ENCODE assay signal across 8 cellular contexts in genomic region chr2:230713331-230714121, GRCh38. TPM values are rescaled to one million over a fixed set of nuclear protein-coding genes. Genes with fewer than 3 reads are reported as not detected.
DNase-seq lines count a peak whose midpoint lies in the region; ATAC-seq and TF ChIP-seq lines count a peak whose summit lies in the region.

No MANE protein-coding gene starts in this region.

- peak overlapping the region; percentile 92 for H3K4me3 Mint-ChIP-seq in activated CD4-positive, alpha-beta T cell treated with anti-CD3 and anti-CD28 coated beads, Interleukin-2, amount 10 ng/mL, durations not matched to agents 24 days and 14 days

- H3K4me1 Mint-ChIP-seq in activated CD4-positive, alpha-beta T cell treated with anti-CD3 and anti-CD28 coated beads, Interleukin-2, amount 10 ng/mL, durations not matched to agents 24 days and 14 days: peaks cover 37% of the 10 kb centered on the region

- peak; percentile 26 for ATAC-seq in GM21717 (IDR thresholded peaks at IDR 0.05; ENCODE audit: unreplicated experiment)
- no peak for ATAC-seq in GM18870 (IDR thresholded peaks at IDR 0.05; ENCODE audit: unreplicated experiment)

- TF ChIP-seq POLR2A in lower leg skin (IDR thresholded peaks at IDR 0.05): no peak

- intact Hi-C loops in activated CD4-positive, alpha-beta T cell treated with anti-CD3 and anti-CD28 coated beads, Interleukin-2, amount 10 ng/mL, durations not matched to agents 24 days and 14 days (cut with micrococcal nuclease): loop anchor here (1.0 to 2.0 kb wide), 5 partner anchors 10 to 81 kb away; no protein-coding TSS in a partner anchor
- intact Hi-C loops in lower leg skin (cut with DNase I; ENCODE audit: low total_unique reads): loop anchor here (10.0 kb wide), 1 partner anchor 81 kb away; no protein-coding TSS in a partner anchor

- peaks cover 31% of the 10 kb centered on the region for H3K36me3 Mint-ChIP-seq in activated CD4-positive, alpha-beta T cell treated with anti-CD3 and anti-CD28 coated beads, Interleukin-2, amount 10 ng/mL, durations not matched to agents 24 days and 14 days (ENCODE audit: low read depth)

- H3K27me3 Mint-ChIP-seq in activated CD4-positive, alpha-beta T cell treated with anti-CD3 and anti-CD28 coated beads, Interleukin-2, amount 10 ng/mL, durations not matched to agents 24 days and 14 days: no peaks in the 10 kb centered on the region

- H3K4me3 ChIP-seq in lower leg skin (ENCODE audit: low read depth, poor library complexity, severe bottlenecking): peak overlapping the region; percentile 93

- TF ChIP-seq CTCF in lower leg skin (IDR thresholded peaks at IDR 0.05): no peak

- DNase-seq in D341Med (ENCODE audit: low spot score) (peak; percentile 59), M059J (ENCODE audit: low read depth) (peak; percentile 44), dermis microvascular lymphatic vessel endothelial cell (ENCODE audit: low read depth in 2 of 2) (peak; percentile 23 to 56), lower leg skin (ENCODE audit: low spot score in 2 of 2) (peak; percentile 23 to 87)
- peak; percentile 83 for DNase-seq in activated CD4-positive, alpha-beta T cell treated with anti-CD3 and anti-CD28 coated beads, Interleukin-2, amount 10 ng/mL, durations not matched to agents 24 days and 14 days
- peak in 2 of 3 experiments; percentile 11 to 44 for DNase-seq in stimulated activated CD4-positive, alpha-beta T cell treated with anti-CD3 and anti-CD28 coated beads, TNF-alpha, amount 100 ng/mL, for 24 hours (ENCODE audit: low read depth in 3 of 3)

- WGBS in lower leg skin, 2 donors: 0 to 1% methylated on average over 35 to 60 of the region's 62 CpGs

- H3K9me3 Mint-ChIP-seq in activated CD4-positive, alpha-beta T cell treated with anti-CD3 and anti-CD28 coated beads, Interleukin-2, amount 10 ng/mL, durations not matched to agents 24 days and 14 days: no peaks in the 10 kb centered on the region

- peak overlapping the region; percentile 89 for H3K27ac Mint-ChIP-seq in activated CD4-positive, alpha-beta T cell treated with anti-CD3 and anti-CD28 coated beads, Interleukin-2, amount 10 ng/mL, durations not matched to agents 24 days and 14 days

RNA-seq across cellular contexts. Expression of gene CAB39, which starts 0.9 kb away (rescaled TPM):
- 80.0 and 115 TPM in 2 replicates for total RNA-seq in M059J (2014; rRNA removed; shearing (Covaris generic))
- 166 and 168 TPM in 2 replicates for total RNA-seq in activated CD4-positive, alpha-beta T cell treated with anti-CD3 and anti-CD28 coated beads, Interleukin-2, amount 10 ng/mL, durations not matched to agents 24 days and 14 days
- total RNA-seq in dermis microvascular lymphatic vessel endothelial cell (46.0 and 56.9 TPM in 2 replicates), lower leg skin (10 to 100 TPM; 65.5 to 74.7 (median 70.4) TPM)

Comparison
In these comparisons a context has a peak if more than half of its experiments do, and no peak if none do; other contexts are left out.
1. DNase-seq: peak in every context shown above with its lines; median percentile 83 in activated CD4-positive, alpha-beta T cell treated with anti-CD3 and anti-CD28 coated beads, Interleukin-2, amount 10 ng/mL, durations not matched to agents 24 days and 14 days; 59 in D341Med; 55 in lower leg skin; 44 in M059J; 40 in dermis microvascular lymphatic vessel endothelial cell; 28 in stimulated activated CD4-positive, alpha-beta T cell treated with anti-CD3 and anti-CD28 coated beads, TNF-alpha, amount 100 ng/mL, for 24 hours.